Comparison of ENCODE assay signal across 2 cellular contexts in the genomic region with DNA sequence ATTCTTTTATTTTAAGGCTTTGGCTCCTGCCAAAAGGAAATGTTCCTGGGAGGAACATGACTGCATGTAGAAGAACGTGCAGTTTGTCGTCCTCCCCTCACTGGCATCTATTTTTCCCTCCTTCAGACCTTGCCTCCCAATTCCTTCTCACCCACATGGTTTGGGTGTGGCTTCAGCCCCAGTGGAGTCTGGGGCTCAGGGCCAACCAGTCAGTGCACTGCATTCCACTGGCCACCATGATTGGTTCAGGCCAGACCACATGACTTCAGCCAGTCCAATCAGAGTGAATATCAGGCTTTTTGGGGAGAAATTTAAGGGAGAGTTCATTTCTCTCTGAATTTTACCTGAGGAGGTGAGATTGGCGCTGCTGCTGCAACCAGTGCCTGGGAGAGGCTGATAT.
TF ChIP-seq lines count a peak whose summit lies in the region.

No MANE protein-coding gene starts in this region.

TF ChIP-seq in HCT116, 20 proteins besides CTCF, POLR2A, EP300 and RAD21:
- no peak for TF ChIP-seq JUND (IDR thresholded peaks at IDR 0.05)
- no peak for TF ChIP-seq ZNF274 (IDR thresholded peaks at IDR 0.05; ENCODE audit: low read depth, low read length)
- no peak for TF ChIP-seq EGR1 (IDR thresholded peaks at IDR 0.05; ENCODE audit: low read depth)
- TF ChIP-seq CBX3 (IDR thresholded peaks at IDR 0.05; ENCODE audit: low read depth), result no peak
- TF ChIP-seq, protein P1, sequence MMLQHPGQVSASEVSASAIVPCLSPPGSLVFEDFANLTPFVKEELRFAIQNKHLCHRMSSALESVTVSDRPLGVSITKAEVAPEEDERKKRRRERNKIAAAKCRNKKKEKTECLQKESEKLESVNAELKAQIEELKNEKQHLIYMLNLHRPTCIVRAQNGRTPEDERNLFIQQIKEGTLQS (IDR thresholded peaks at IDR 0.05), result no peak
- no peak for TF ChIP-seq SRF (IDR thresholded peaks at IDR 0.05; ENCODE audit: low read depth)
- TF ChIP-seq, protein P2, sequence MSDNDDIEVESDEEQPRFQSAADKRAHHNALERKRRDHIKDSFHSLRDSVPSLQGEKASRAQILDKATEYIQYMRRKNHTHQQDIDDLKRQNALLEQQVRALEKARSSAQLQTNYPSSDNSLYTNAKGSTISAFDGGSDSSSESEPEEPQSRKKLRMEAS (IDR thresholded peaks at IDR 0.05), result no peak
- TF ChIP-seq CEBPB (IDR thresholded peaks at IDR 0.05; ENCODE audit: low read depth), result no peak
- TF ChIP-seq POLR2AphosphoS5 (IDR thresholded peaks at IDR 0.05; ENCODE audit: low read depth, low read length), result no peak
- TF ChIP-seq FOSL1 (IDR thresholded peaks at IDR 0.05; ENCODE audit: low read depth), result no peak
- TF ChIP-seq TCF7L2 (IDR thresholded peaks at IDR 0.05; ENCODE audit: borderline replicate concordance, extremely low read depth, insufficient read depth, insufficient read length), result no peak
- TF ChIP-seq SP1 (IDR thresholded peaks at IDR 0.05; ENCODE audit: low read depth), result no peak
- TF ChIP-seq, protein P3, sequence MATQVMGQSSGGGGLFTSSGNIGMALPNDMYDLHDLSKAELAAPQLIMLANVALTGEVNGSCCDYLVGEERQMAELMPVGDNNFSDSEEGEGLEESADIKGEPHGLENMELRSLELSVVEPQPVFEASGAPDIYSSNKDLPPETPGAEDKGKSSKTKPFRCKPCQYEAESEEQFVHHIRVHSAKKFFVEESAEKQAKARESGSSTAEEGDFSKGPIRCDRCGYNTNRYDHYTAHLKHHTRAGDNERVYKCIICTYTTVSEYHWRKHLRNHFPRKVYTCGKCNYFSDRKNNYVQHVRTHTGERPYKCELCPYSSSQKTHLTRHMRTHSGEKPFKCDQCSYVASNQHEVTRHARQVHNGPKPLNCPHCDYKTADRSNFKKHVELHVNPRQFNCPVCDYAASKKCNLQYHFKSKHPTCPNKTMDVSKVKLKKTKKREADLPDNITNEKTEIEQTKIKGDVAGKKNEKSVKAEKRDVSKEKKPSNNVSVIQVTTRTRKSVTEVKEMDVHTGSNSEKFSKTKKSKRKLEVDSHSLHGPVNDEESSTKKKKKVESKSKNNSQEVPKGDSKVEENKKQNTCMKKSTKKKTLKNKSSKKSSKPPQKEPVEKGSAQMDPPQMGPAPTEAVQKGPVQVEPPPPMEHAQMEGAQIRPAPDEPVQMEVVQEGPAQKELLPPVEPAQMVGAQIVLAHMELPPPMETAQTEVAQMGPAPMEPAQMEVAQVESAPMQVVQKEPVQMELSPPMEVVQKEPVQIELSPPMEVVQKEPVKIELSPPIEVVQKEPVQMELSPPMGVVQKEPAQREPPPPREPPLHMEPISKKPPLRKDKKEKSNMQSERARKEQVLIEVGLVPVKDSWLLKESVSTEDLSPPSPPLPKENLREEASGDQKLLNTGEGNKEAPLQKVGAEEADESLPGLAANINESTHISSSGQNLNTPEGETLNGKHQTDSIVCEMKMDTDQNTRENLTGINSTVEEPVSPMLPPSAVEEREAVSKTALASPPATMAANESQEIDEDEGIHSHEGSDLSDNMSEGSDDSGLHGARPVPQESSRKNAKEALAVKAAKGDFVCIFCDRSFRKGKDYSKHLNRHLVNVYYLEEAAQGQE (IDR thresholded peaks at IDR 0.05; ENCODE audit: low read depth), result no peak
- no peak for TF ChIP-seq EZH2phosphoT487 (IDR thresholded peaks at IDR 0.05; ENCODE audit: borderline replicate concordance)
- TF ChIP-seq ZFX (IDR thresholded peaks at IDR 0.05), result no peak
- TF ChIP-seq EZH2 (IDR thresholded peaks at IDR 0.05), result no peak

TF ChIP-seq in H1, 55 proteins besides CTCF, POLR2A, EP300 and RAD21:
- TF ChIP-seq, protein P4, sequence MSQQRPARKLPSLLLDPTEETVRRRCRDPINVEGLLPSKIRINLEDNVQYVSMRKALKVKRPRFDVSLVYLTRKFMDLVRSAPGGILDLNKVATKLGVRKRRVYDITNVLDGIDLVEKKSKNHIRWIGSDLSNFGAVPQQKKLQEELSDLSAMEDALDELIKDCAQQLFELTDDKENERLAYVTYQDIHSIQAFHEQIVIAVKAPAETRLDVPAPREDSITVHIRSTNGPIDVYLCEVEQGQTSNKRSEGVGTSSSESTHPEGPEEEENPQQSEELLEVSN (IDR thresholded peaks at IDR 0.05), result peak; percentile 73
- TF ChIP-seq KDM4A (IDR thresholded peaks at IDR 0.05; ENCODE audit: low read depth, low read length, severe bottlenecking), result no peak
- TF ChIP-seq, protein P2 (IDR thresholded peaks at IDR 0.05), result peak; percentile 68
- TF ChIP-seq CBX5 (IDR thresholded peaks at IDR 0.05; ENCODE audit: low read depth, low read length), result no peak
- TF ChIP-seq, protein P5, sequence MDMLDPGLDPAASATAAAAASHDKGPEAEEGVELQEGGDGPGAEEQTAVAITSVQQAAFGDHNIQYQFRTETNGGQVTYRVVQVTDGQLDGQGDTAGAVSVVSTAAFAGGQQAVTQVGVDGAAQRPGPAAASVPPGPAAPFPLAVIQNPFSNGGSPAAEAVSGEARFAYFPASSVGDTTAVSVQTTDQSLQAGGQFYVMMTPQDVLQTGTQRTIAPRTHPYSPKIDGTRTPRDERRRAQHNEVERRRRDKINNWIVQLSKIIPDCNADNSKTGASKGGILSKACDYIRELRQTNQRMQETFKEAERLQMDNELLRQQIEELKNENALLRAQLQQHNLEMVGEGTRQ (IDR thresholded peaks at IDR 0.05; ENCODE audit: low read length), result no peak
- TF ChIP-seq POLR2AphosphoS5 (IDR thresholded peaks at IDR 0.05; ENCODE audit: low read depth, low read length), result no peak
- TF ChIP-seq, protein P6, sequence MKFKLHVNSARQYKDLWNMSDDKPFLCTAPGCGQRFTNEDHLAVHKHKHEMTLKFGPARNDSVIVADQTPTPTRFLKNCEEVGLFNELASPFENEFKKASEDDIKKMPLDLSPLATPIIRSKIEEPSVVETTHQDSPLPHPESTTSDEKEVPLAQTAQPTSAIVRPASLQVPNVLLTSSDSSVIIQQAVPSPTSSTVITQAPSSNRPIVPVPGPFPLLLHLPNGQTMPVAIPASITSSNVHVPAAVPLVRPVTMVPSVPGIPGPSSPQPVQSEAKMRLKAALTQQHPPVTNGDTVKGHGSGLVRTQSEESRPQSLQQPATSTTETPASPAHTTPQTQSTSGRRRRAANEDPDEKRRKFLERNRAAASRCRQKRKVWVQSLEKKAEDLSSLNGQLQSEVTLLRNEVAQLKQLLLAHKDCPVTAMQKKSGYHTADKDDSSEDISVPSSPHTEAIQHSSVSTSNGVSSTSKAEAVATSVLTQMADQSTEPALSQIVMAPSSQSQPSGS (IDR thresholded peaks at IDR 0.05; ENCODE audit: low read length), result no peak
- TF ChIP-seq CHD2 (IDR thresholded peaks at IDR 0.05; ENCODE audit: low read length), result no peak
- no peak for TF ChIP-seq BRCA1 (IDR thresholded peaks at IDR 0.05; ENCODE audit: low read depth, low read length)
